ENCODE assay signal across 12 cellular contexts in genomic region chr14:68235011-68235410, GRCh38.
"Had no signal": no experiment of that assay in that cellular context is flagged by ENCODE, and none has a peak within 500 bp of the region (broad histone marks: within the 10 kb centered on the region; RNA-seq: fewer than 3 reads in every experiment).

No MANE protein-coding gene starts in this region.

- H3K27ac Mint-ChIP-seq: activated naive CD8-positive, alpha-beta T cell treated with anti-CD3 and anti-CD28 coated beads, Interleukin-2, amount 10 ng/mL, durations not matched to agents 7 days and 5 days; activated T-cell treated with anti-CD3 and anti-CD28 coated beads, Interleukin-2, amount 50 U/mL, for 72 hours had no signal

- H3K9me3 Mint-ChIP-seq: activated T-cell treated with anti-CD3 and anti-CD28 coated beads, Interleukin-2, amount 50 U/mL, for 72 hours had no signal

- H3K4me3 Mint-ChIP-seq: activated naive CD8-positive, alpha-beta T cell treated with anti-CD3 and anti-CD28 coated beads, Interleukin-2, amount 10 ng/mL, durations not matched to agents 7 days and 5 days; activated T-cell treated with anti-CD3 and anti-CD28 coated beads, Interleukin-2, amount 50 U/mL, for 72 hours had no signal

- H3K79me2 ChIP-seq: parathyroid adenoma had no signal

- ATAC-seq: activated T-cell treated with anti-CD3 and anti-CD28 coated beads, Interleukin-2, amount 50 U/mL, for 72 hours; gastrocnemius medialis; heart right ventricle had no signal

- H3K4me3 ChIP-seq: cardiac muscle cell, gastrocnemius medialis, heart right ventricle, tibial artery had no signal

- H3K9ac ChIP-seq: parathyroid adenoma had no signal

- H3K4me1 ChIP-seq: parathyroid adenoma had no signal

- H3K27me3 Mint-ChIP-seq: activated naive CD8-positive, alpha-beta T cell treated with anti-CD3 and anti-CD28 coated beads, Interleukin-2, amount 10 ng/mL, durations not matched to agents 7 days and 5 days had no signal

- H2AFZ ChIP-seq: parathyroid adenoma had no signal

- H3K9me3 ChIP-seq: gastrocnemius medialis, heart right ventricle, tibial artery had no signal

- DNase-seq: activated CD4-positive, alpha-beta T cell treated with anti-CD3 and anti-CD28 coated beads for 1 hour; activated CD4-positive, alpha-beta T cell treated with anti-CD3 and anti-CD28 coated beads, Interleukin-2, amount 50 U/mL, for 48 hours; activated naive CD8-positive, alpha-beta T cell treated with anti-CD3 and anti-CD28 coated beads, Interleukin-2, amount 10 ng/mL, durations not matched to agents 7 days and 5 days; activated T-cell treated with anti-CD3 and anti-CD28 coated beads, Interleukin-2, amount 50 U/mL, for 72 hours; aorta; gastrocnemius medialis; heart right ventricle; small intestine; T-helper 9 cell; tibial artery had no signal

- H3K27ac ChIP-seq: cardiac muscle cell, gastrocnemius medialis, heart right ventricle, parathyroid adenoma had no signal

- H3K36me3 ChIP-seq: cardiac muscle cell, gastrocnemius medialis, heart right ventricle, tibial artery had no signal

- H3K27me3 ChIP-seq: cardiac muscle cell, gastrocnemius medialis, heart right ventricle, tibial artery had no signal
